ENCODE assay signal across 16 cellular contexts in genomic region chr10:89521368-89521767, GRCh38. TPM values are rescaled to one million over a fixed set of nuclear protein-coding genes. Genes with fewer than 3 reads are reported as not detected.
"Had no signal": no experiment of that assay in that cellular context is flagged by ENCODE, and none has a peak within 500 bp of the region (broad histone marks: within the 10 kb centered on the region; RNA-seq: fewer than 3 reads in every experiment).

No MANE protein-coding gene starts in this region.

- H3K27ac ChIP-seq: cardiac muscle cell, stomach, thoracic aorta had no signal

- H3K9me3 Mint-ChIP-seq: activated naive CD8-positive, alpha-beta T cell treated with anti-CD3 and anti-CD28 coated beads for 36 hours; activated T-cell treated with anti-CD3 and anti-CD28 coated beads, Interleukin-2, amount 50 U/mL, for 4 hours; neural crest cell; T-helper 2 cell treated with Interferon-gamma antibody and Interleukin-4, amounts not matched to agents 5 μg/mL and 100 μg/mL, for 36 hours had no signal

- H3K9me3 ChIP-seq: stomach, thoracic aorta had no signal

- H3K36me3 ChIP-seq: cardiac muscle cell, stomach, thoracic aorta had no signal

- H3K4me1 Mint-ChIP-seq: activated CD8-positive, alpha-beta memory T cell treated with anti-CD3 and anti-CD28 coated beads, Interleukin-2, amount 10 ng/mL, durations not matched to agents 7 days and 5 days; activated naive CD8-positive, alpha-beta T cell treated with anti-CD3 and anti-CD28 coated beads for 36 hours; neural crest cell had no signal

- H3K4me3 Mint-ChIP-seq: activated CD8-positive, alpha-beta memory T cell treated with anti-CD3 and anti-CD28 coated beads, Interleukin-2, amount 10 ng/mL, durations not matched to agents 7 days and 5 days; activated naive CD8-positive, alpha-beta T cell treated with anti-CD3 and anti-CD28 coated beads for 36 hours; activated T-cell treated with anti-CD3 and anti-CD28 coated beads, Interleukin-2, amount 50 U/mL, for 4 hours; neural crest cell; T-helper 2 cell treated with Interferon-gamma antibody and Interleukin-4, amounts not matched to agents 5 μg/mL and 100 μg/mL, for 36 hours had no signal

- H3K36me3 Mint-ChIP-seq: activated CD8-positive, alpha-beta memory T cell treated with anti-CD3 and anti-CD28 coated beads, Interleukin-2, amount 10 ng/mL, durations not matched to agents 7 days and 5 days; activated naive CD8-positive, alpha-beta T cell treated with anti-CD3 and anti-CD28 coated beads for 36 hours had no signal

- DNase-seq: activated CD8-positive, alpha-beta memory T cell treated with anti-CD3 and anti-CD28 coated beads, Interleukin-2, amount 10 ng/mL, durations not matched to agents 7 days and 5 days; activated gamma-delta T cell; activated naive CD8-positive, alpha-beta T cell treated with anti-CD3 and anti-CD28 coated beads for 36 hours; activated T-cell treated with anti-CD3 and anti-CD28 coated beads, Interleukin-2, amount 50 U/mL, for 4 hours; anterior cingulate cortex; cortex of kidney; effector CD8-positive, alpha-beta T cell; mesendoderm; stimulated activated CD4-positive, alpha-beta T cell treated with anti-CD3 and anti-CD28 coated beads, Interleukin-4, amount 100 ng/mL, for 4 hours; stomach had no signal

- ATAC-seq: activated CD4-positive, CD25-positive, alpha-beta regulatory T cell treated with anti-CD3 and anti-CD28 coated beads, Interleukin-2, amount 50 U/mL, for 24 hours; activated CD8-positive, alpha-beta memory T cell treated with anti-CD3 and anti-CD28 coated beads, Interleukin-2, amount 10 ng/mL, durations not matched to agents 7 days and 5 days; activated T-cell treated with anti-CD3 and anti-CD28 coated beads, Interleukin-2, amount 50 U/mL, for 4 hours had no signal

- H3K27me3 ChIP-seq: cardiac muscle cell had no signal

- H3K4me3 ChIP-seq: cardiac muscle cell, skin epidermis, stomach, thoracic aorta had no signal

- H3K27ac Mint-ChIP-seq: activated CD8-positive, alpha-beta memory T cell treated with anti-CD3 and anti-CD28 coated beads, Interleukin-2, amount 10 ng/mL, durations not matched to agents 7 days and 5 days; activated naive CD8-positive, alpha-beta T cell treated with anti-CD3 and anti-CD28 coated beads for 36 hours; T-helper 2 cell treated with Interferon-gamma antibody and Interleukin-4, amounts not matched to agents 5 μg/mL and 100 μg/mL, for 36 hours had no signal

RNA-seq across cellular contexts. Expression of gene SLC16A12, which starts 14.0 kb away (rescaled TPM):
- total RNA-seq: activated CD8-positive, alpha-beta memory T cell treated with anti-CD3 and anti-CD28 coated beads, Interleukin-2, amount 10 ng/mL, durations not matched to agents 7 days and 5 days; activated naive CD8-positive, alpha-beta T cell treated with anti-CD3 and anti-CD28 coated beads for 36 hours; activated T-cell treated with anti-CD3 and anti-CD28 coated beads, Interleukin-2, amount 50 U/mL, for 4 hours; neural crest cell had no signal
